14 cellular contexts compared by ENCODE assay signal in genomic region chr12:56616244-56616643, GRCh38. TPM values are rescaled to one million over a fixed set of nuclear protein-coding genes. Genes with fewer than 3 reads are reported as not detected.
A peak's percentile ranks its signal among the peaks of the same experiment; 100 is the strongest.
DNase-seq lines count a peak whose midpoint lies in the region; ATAC-seq and TF ChIP-seq lines count a peak whose summit lies in the region.
"Had no signal": no experiment of that assay in that cellular context is flagged by ENCODE, and none has a peak within 500 bp of the region (broad histone marks: within the 10 kb centered on the region; RNA-seq: fewer than 3 reads in every experiment).

No MANE protein-coding gene starts in this region.

- no peaks in the 10 kb centered on the region for H3K27me3 ChIP-seq in layer of hippocampus (ENCODE audit: control insufficient read depth, insufficient read depth, low read length)

- no peaks in the 10 kb centered on the region for H3K27me3 Mint-ChIP-seq in stimulated activated naive CD8-positive, alpha-beta T cell treated with anti-CD3 and anti-CD28 coated beads, Interleukin-15, Interleukin-2, amounts not matched to agents 100 ng/mL and 50 ng/mL, for 24 hours
- peaks cover 2% of the 10 kb centered on the region for H3K27me3 Mint-ChIP-seq in glutamatergic neuron (ENCODE audit: unreplicated experiment)
- H3K27me3 Mint-ChIP-seq: CD4-positive, alpha-beta T cell had no signal

- peaks cover 83% of the 10 kb centered on the region for H3K36me3 Mint-ChIP-seq in stimulated activated naive CD8-positive, alpha-beta T cell treated with anti-CD3 and anti-CD28 coated beads, Interleukin-15, Interleukin-2, amounts not matched to agents 100 ng/mL and 50 ng/mL, for 24 hours (ENCODE audit: low read depth)
- peaks cover 11% of the 10 kb centered on the region for H3K36me3 Mint-ChIP-seq in glutamatergic neuron (ENCODE audit: unreplicated experiment)

- peak overlapping the region; percentile 47 for H3K27ac ChIP-seq in layer of hippocampus (ENCODE audit: low read depth, low read length)

- H3K4me3 Mint-ChIP-seq in stimulated activated naive CD8-positive, alpha-beta T cell treated with anti-CD3 and anti-CD28 coated beads, Interleukin-15, Interleukin-2, amounts not matched to agents 100 ng/mL and 50 ng/mL, for 24 hours, result no peak overlapping the region
- no peak overlapping the region for H3K4me3 Mint-ChIP-seq in glutamatergic neuron (ENCODE audit: unreplicated experiment)
- H3K4me3 Mint-ChIP-seq: CD4-positive, alpha-beta T cell; H9 had no signal

- ATAC-seq in stimulated activated naive CD8-positive, alpha-beta T cell treated with anti-CD3 and anti-CD28 coated beads, Interleukin-15, Interleukin-2, amounts not matched to agents 100 U/mL and 50 U/mL, for 24 hours, result no peak
- no peak for ATAC-seq in HG03460 (IDR thresholded peaks at IDR 0.05; ENCODE audit: unreplicated experiment)

- no peak for TF ChIP-seq CTCF in glutamatergic neuron (IDR thresholded peaks at IDR 0.05; ENCODE audit: partially characterized antibody, unreplicated experiment)

- no peaks in the 10 kb centered on the region for H3K9me3 Mint-ChIP-seq in stimulated activated naive CD8-positive, alpha-beta T cell treated with anti-CD3 and anti-CD28 coated beads, Interleukin-15, Interleukin-2, amounts not matched to agents 100 ng/mL and 50 ng/mL, for 24 hours
- peaks cover 8% of the 10 kb centered on the region for H3K9me3 Mint-ChIP-seq in glutamatergic neuron (ENCODE audit: unreplicated experiment)
- H3K9me3 Mint-ChIP-seq: CD4-positive, alpha-beta T cell; H9 had no signal

- H3K27ac Mint-ChIP-seq in stimulated activated naive CD8-positive, alpha-beta T cell treated with anti-CD3 and anti-CD28 coated beads, Interleukin-15, Interleukin-2, amounts not matched to agents 100 ng/mL and 50 ng/mL, for 24 hours, result peak overlapping the region; percentile 61
- H3K27ac Mint-ChIP-seq in glutamatergic neuron (ENCODE audit: unreplicated experiment), result peak overlapping the region; percentile 1
- H3K27ac Mint-ChIP-seq: CD4-positive, alpha-beta T cell had no signal

- no peak for DNase-seq in stimulated activated naive CD8-positive, alpha-beta T cell treated with anti-CD3 and anti-CD28 coated beads, Interleukin-15, Interleukin-2, amounts not matched to agents 100 U/mL and 50 U/mL, for 24 hours
- DNase-seq in glutamatergic neuron, result no peak
- no peak for DNase-seq in pons (ENCODE audit: low spot score)
- DNase-seq in middle frontal gyrus (ENCODE audit: extremely low spot score, low spot score), result no peak
- DNase-seq: AML-193; CD4-positive, alpha-beta T cell; H9; IMR-90; Kasumi-1; NCI-H187 treated with DMSO at 0.1 percent for 48 hours; NCI-H774 had no signal

- peaks cover 21% of the 10 kb centered on the region for H3K4me1 Mint-ChIP-seq in stimulated activated naive CD8-positive, alpha-beta T cell treated with anti-CD3 and anti-CD28 coated beads, Interleukin-15, Interleukin-2, amounts not matched to agents 100 ng/mL and 50 ng/mL, for 24 hours (ENCODE audit: low read depth)
- peaks cover 6% of the 10 kb centered on the region for H3K4me1 Mint-ChIP-seq in glutamatergic neuron (ENCODE audit: low read depth, unreplicated experiment)
- H3K4me1 Mint-ChIP-seq: H9 had no signal

RNA-seq across cellular contexts. Expression of gene BAZ2A, which starts 13.9 kb away (rescaled TPM):
- total RNA-seq in glutamatergic neuron (ENCODE audit: unreplicated experiment), result 196 TPM

RNA-seq across cellular contexts. Expression of gene ATP5F1B, which starts 29.5 kb away (rescaled TPM):
- 735 TPM for total RNA-seq in glutamatergic neuron (ENCODE audit: unreplicated experiment)
